23 cellular contexts compared by ENCODE assay signal in genomic region chr10:33609546-33609945, GRCh38.
"Had no signal": no experiment of that assay in that cellular context is flagged by ENCODE, and none has a peak within 500 bp of the region (broad histone marks: within the 10 kb centered on the region; RNA-seq: fewer than 3 reads in every experiment).

No MANE protein-coding gene starts in this region.

- H3K27ac Mint-ChIP-seq: activated CD4-positive, alpha-beta memory T cell treated with anti-CD3 and anti-CD28 coated beads for 36 hours; activated CD4-positive, alpha-beta T cell treated with anti-CD3 and anti-CD28 coated beads for 36 hours; activated naive CD4-positive, alpha-beta T cell treated with anti-CD3 and anti-CD28 coated beads for 36 hours; activated T-cell treated with anti-CD3 and anti-CD28 coated beads, Interleukin-2, amount 50 U/mL, for 24 hours; activated T-helper 2 cell treated with anti-CD3 and anti-CD28 coated beads, Interferon-gamma antibody, Interleukin-2, Interleukin-4, amounts not matched to agents 10 μg/mL and 5 μg/mL and 100 μg/mL, durations not matched to agents 14 hours and 24 hours and 36 hours; endodermal cell; immature natural killer cell; natural killer cell had no signal

- DNase-seq: activated CD4-positive, alpha-beta memory T cell treated with anti-CD3 and anti-CD28 coated beads for 36 hours; activated CD4-positive, alpha-beta T cell treated with anti-CD3 and anti-CD28 coated beads for 36 hours; activated naive CD4-positive, alpha-beta T cell treated with anti-CD3 and anti-CD28 coated beads for 36 hours; activated T-cell treated with anti-CD3 and anti-CD28 coated beads, Interleukin-2, amount 50 U/mL, for 24 hours; body of pancreas; central memory CD4-positive, alpha-beta T cell; dorsolateral prefrontal cortex; endodermal cell; erythroblast; heart left ventricle; immature natural killer cell; kidney glomerular epithelial cell; natural killer cell; retina; spleen; stimulated activated naive CD4-positive, alpha-beta T cell; SW 1271; thyroid gland had no signal

- H3K9ac ChIP-seq: parathyroid adenoma had no signal

- H3K4me3 ChIP-seq: body of pancreas, dorsolateral prefrontal cortex, gastroesophageal sphincter, heart left ventricle, spleen, thyroid gland had no signal

- H3K9me3 ChIP-seq: thyroid gland had no signal

- ATAC-seq: activated CD4-positive, alpha-beta T cell treated with anti-CD3 and anti-CD28 coated beads for 36 hours; body of pancreas; gastroesophageal sphincter; heart left ventricle; natural killer cell had no signal

- H3K79me2 ChIP-seq: parathyroid adenoma had no signal

- H3K36me3 ChIP-seq: gastroesophageal sphincter, heart left ventricle, neutrophil, spleen, thyroid gland had no signal

- H3K27me3 ChIP-seq: body of pancreas, dorsolateral prefrontal cortex, gastroesophageal sphincter, heart left ventricle, neutrophil, spleen, thyroid gland had no signal

- H2AFZ ChIP-seq: parathyroid adenoma had no signal

- H3K4me3 Mint-ChIP-seq: activated CD4-positive, alpha-beta memory T cell treated with anti-CD3 and anti-CD28 coated beads for 36 hours; activated CD4-positive, alpha-beta T cell treated with anti-CD3 and anti-CD28 coated beads for 36 hours; activated naive CD4-positive, alpha-beta T cell treated with anti-CD3 and anti-CD28 coated beads for 36 hours; activated T-cell treated with anti-CD3 and anti-CD28 coated beads, Interleukin-2, amount 50 U/mL, for 24 hours; endodermal cell; immature natural killer cell; natural killer cell had no signal

- H3K4me1 ChIP-seq: body of pancreas, gastroesophageal sphincter, parathyroid adenoma, thyroid gland had no signal

- FAIRE-seq: colon had no signal

- H3K27ac ChIP-seq: body of pancreas, dorsolateral prefrontal cortex, gastroesophageal sphincter, heart left ventricle, neutrophil, parathyroid adenoma, spleen, thyroid gland had no signal
